2 cellular contexts compared by ENCODE assay signal in the genomic region with DNA sequence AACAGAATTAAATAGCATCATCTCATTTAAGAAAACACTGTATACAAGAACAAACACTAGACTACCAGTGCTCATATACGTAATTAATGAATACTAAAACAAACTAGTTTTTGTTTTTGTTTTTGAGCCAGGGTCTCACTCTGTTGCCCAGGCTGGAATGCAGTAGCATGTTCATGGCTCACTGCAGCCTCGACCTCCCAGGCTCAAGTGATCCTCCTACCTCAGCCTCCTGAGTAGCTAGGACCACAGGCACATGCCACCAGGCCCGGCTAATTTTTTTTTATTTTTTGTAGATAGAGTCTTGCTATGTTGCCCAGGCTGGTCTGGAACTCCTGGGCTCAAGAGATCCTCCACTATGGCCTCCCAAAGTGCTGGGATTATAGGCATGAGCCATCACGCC.
TF ChIP-seq lines count a peak whose summit lies in the region.

No MANE protein-coding gene starts in this region.

TF ChIP-seq in WTC11, 78 proteins besides CTCF, POLR2A, EP300 and RAD21:
- peak; percentile 51; the same call in 1 of the 2 replicates for TF ChIP-seq ZNF121 (CRISPR knock-in tag; IDR thresholded peaks at IDR 0.05)
TF ChIP-seq in WTC11: peak in this region for 1; not testable (repeated sequence) for 77.

TF ChIP-seq in K562, 482 proteins besides CTCF, POLR2A, EP300 and RAD21:
- TF ChIP-seq ZNF121 (CRISPR knock-in tag; conservative IDR thresholded peaks at IDR 0.05): peak; percentile 82
